In the genomic region with DNA sequence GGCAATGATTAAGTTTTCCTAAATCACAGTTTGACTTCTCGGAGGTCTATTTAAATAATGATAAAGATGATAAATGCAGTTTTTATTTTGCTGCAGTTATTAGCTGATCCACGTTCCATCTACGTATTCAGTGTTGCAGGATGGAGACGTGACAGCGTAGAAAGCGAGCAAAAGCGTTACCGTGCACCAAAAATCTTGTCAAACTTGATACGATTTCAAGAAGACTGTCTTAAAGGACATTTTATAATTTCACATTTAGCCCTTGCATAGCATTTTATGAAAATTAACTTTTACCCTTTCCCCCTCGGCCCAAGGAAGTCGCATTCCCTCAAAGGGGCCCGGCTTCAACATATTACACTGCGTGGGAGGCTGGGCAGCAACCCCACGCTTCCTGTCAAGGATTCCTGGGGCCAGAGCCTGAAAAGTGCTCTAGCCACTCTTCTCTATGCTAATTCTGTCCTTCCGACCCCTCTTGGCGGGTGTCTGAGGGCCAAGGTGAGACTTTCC, we compare ENCODE assay signal across 8 cellular contexts. TPM values are rescaled to one million over a fixed set of nuclear protein-coding genes. Genes with fewer than 3 reads are reported as not detected.
DNase-seq lines count a peak whose midpoint lies in the region; ATAC-seq and TF ChIP-seq lines count a peak whose summit lies in the region.

No MANE protein-coding gene starts in this region.

- H3K36me3 ChIP-seq in NT2/D1 (ENCODE audit: insufficient read depth, insufficient read length, low read length): no peaks in the 10 kb centered on the region
- H3K36me3 ChIP-seq in neural cell (ENCODE audit: insufficient read depth, low read length): no peaks in the 10 kb centered on the region

- no peaks in the 10 kb centered on the region for H3K9me2 ChIP-seq in neural cell (ENCODE audit: insufficient read depth, low read length)

- peaks cover 2% of the 10 kb centered on the region for H3K4me1 ChIP-seq in NT2/D1 (ENCODE audit: insufficient read depth, insufficient read length)

- peaks cover 0 to 14% (median 3%) of the 10 kb centered on the region in 7 donors for H3K9me3 Mint-ChIP-seq in CD14-positive monocyte
- H3K9me3 Mint-ChIP-seq in endothelial cell (ENCODE audit: unreplicated experiment): no peaks in the 10 kb centered on the region

- intact Hi-C loops in CD14-positive monocyte (cut with micrococcal nuclease): loop anchor here in 1 of 2 donors (5.0 kb wide), 1 partner anchor 40 kb away; no protein-coding TSS in a partner anchor

- H3K4me1 Mint-ChIP-seq in CD14-positive monocyte (peaks cover 40% of the 10 kb centered on the region), endothelial cell (ENCODE audit: unreplicated experiment) (peaks cover 25% of the 10 kb centered on the region)

- H3K27ac Mint-ChIP-seq in CD14-positive monocyte (peak overlapping the region; percentile 89 to 97 (median 93)), endothelial cell (ENCODE audit: unreplicated experiment) (peak overlapping the region; percentile 77)

- ATAC-seq in GM21717 (IDR thresholded peaks at IDR 0.05; ENCODE audit: unreplicated experiment): no peak
- no peak for ATAC-seq in HG02938 (IDR thresholded peaks at IDR 0.05; ENCODE audit: unreplicated experiment)

- DNase-seq in CD14-positive monocyte (ENCODE audit: low spot score) (no peak), NT2/D1 (ENCODE audit: low read depth, low spot score) (no peak), endothelial cell (ENCODE audit: low spot score) (no peak), NCI-H524 (lab: John Stamatoyannopoulos, UW) (no peak)
- DNase-seq in stimulated activated CD4-positive, alpha-beta T cell treated with anti-CD3 and anti-CD28 coated beads, Interleukin-4, amount 100 ng/mL, for 24 hours: no peak

- H3K4me3 Mint-ChIP-seq in CD14-positive monocyte: peak overlapping the region; percentile 94 to 96
- H3K4me3 Mint-ChIP-seq in endothelial cell (ENCODE audit: unreplicated experiment): peak overlapping the region; percentile 91

- no peaks in the 10 kb centered on the region for H3K9me3 ChIP-seq in NT2/D1 (ENCODE audit: insufficient read depth, low read length)
- H3K9me3 ChIP-seq in neural cell (ENCODE audit: low read length): no peaks in the 10 kb centered on the region

- H3K4me2 ChIP-seq in neural cell (ENCODE audit: low read length): peak overlapping the region; percentile 59

- peak overlapping the region; percentile 65 for H2AFZ ChIP-seq in neural cell (ENCODE audit: low read depth, low read length)

- H3K27ac ChIP-seq in neural cell (ENCODE audit: low read length): peak overlapping the region; percentile 49

- TF ChIP-seq RAD21 in neural cell (conservative IDR thresholded peaks at IDR 0.05): no peak

- peak overlapping the region; percentile 86 for H3K9ac ChIP-seq in NT2/D1 (ENCODE audit: insufficient read length, low read depth)
- H3K9ac ChIP-seq in neural cell (ENCODE audit: low read length): peak overlapping the region; percentile 73

- peaks cover 62% of the 10 kb centered on the region for H3K27me3 ChIP-seq in NT2/D1 (ENCODE audit: insufficient read depth, insufficient read length)
- H3K27me3 ChIP-seq in neural cell (ENCODE audit: insufficient read depth, low read depth, low read length): peaks cover 90% of the 10 kb centered on the region

- H4K20me1 ChIP-seq in neural cell (ENCODE audit: insufficient read depth): peaks cover 3% of the 10 kb centered on the region

- H3K36me3 Mint-ChIP-seq in CD14-positive monocyte (peaks cover 8 to 9% of the 10 kb centered on the region in 2 donors), endothelial cell (ENCODE audit: low read depth, unreplicated experiment) (peaks cover 4% of the 10 kb centered on the region)

- H3K79me2 ChIP-seq in neural cell (replicated peaks; ENCODE audit: insufficient read depth, low read length): no peaks in the 10 kb centered on the region

- H3F3A ChIP-seq in neural cell (ENCODE audit: insufficient read depth, low read length, poor library complexity, severe bottlenecking): no peaks in the 10 kb centered on the region

- H3K4me3 ChIP-seq in NT2/D1 (ENCODE audit: insufficient read length, low read depth): peak overlapping the region; percentile 52
- H3K4me3 ChIP-seq in neural cell (ENCODE audit: low read length): peak overlapping the region; percentile 81

- TF ChIP-seq CTCF in CD14-positive monocyte (IDR thresholded peaks at IDR 0.05): no peak
- TF ChIP-seq CTCF in endothelial cell (IDR thresholded peaks at IDR 0.05; ENCODE audit: unreplicated experiment): no peak
- no peak for TF ChIP-seq CTCF in neural cell (IDR thresholded peaks at IDR 0.05; ENCODE audit: poor library complexity, severe bottlenecking)

- H3K27me3 Mint-ChIP-seq in CD14-positive monocyte (ENCODE audit: low read depth in 3 of 3) (peaks cover 46 to 61% (median 49%) of the 10 kb centered on the region in 3 donors), endothelial cell (ENCODE audit: unreplicated experiment) (peaks cover 15% of the 10 kb centered on the region)

- no peak for TF ChIP-seq EP300 in neural cell (conservative IDR thresholded peaks at IDR 0.05; ENCODE audit: poor library complexity, severe bottlenecking)

TF ChIP-seq in neural cell, 6 proteins besides CTCF, POLR2A, EP300 and RAD21:
- TF ChIP-seq EZH2 (IDR thresholded peaks at IDR 0.05; ENCODE audit: borderline replicate concordance, insufficient read depth, low read length, poor library complexity, severe bottlenecking): no peak
- TF ChIP-seq POLR2AphosphoS5 (IDR thresholded peaks at IDR 0.05): no peak
- TF ChIP-seq, protein P1, sequence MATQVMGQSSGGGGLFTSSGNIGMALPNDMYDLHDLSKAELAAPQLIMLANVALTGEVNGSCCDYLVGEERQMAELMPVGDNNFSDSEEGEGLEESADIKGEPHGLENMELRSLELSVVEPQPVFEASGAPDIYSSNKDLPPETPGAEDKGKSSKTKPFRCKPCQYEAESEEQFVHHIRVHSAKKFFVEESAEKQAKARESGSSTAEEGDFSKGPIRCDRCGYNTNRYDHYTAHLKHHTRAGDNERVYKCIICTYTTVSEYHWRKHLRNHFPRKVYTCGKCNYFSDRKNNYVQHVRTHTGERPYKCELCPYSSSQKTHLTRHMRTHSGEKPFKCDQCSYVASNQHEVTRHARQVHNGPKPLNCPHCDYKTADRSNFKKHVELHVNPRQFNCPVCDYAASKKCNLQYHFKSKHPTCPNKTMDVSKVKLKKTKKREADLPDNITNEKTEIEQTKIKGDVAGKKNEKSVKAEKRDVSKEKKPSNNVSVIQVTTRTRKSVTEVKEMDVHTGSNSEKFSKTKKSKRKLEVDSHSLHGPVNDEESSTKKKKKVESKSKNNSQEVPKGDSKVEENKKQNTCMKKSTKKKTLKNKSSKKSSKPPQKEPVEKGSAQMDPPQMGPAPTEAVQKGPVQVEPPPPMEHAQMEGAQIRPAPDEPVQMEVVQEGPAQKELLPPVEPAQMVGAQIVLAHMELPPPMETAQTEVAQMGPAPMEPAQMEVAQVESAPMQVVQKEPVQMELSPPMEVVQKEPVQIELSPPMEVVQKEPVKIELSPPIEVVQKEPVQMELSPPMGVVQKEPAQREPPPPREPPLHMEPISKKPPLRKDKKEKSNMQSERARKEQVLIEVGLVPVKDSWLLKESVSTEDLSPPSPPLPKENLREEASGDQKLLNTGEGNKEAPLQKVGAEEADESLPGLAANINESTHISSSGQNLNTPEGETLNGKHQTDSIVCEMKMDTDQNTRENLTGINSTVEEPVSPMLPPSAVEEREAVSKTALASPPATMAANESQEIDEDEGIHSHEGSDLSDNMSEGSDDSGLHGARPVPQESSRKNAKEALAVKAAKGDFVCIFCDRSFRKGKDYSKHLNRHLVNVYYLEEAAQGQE (IDR thresholded peaks at IDR 0.05; ENCODE audit: borderline replicate concordance): no peak
TF ChIP-seq in neural cell: peak in this region for 0.

RNA-seq across cellular contexts. Expression of a gene that starts 7.1 kb away (rescaled TPM):
- 1 to 10 TPM; 1.1 to 1.2 TPM for polyA plus RNA-seq in CD14-positive monocyte
- total RNA-seq in endothelial cell (ENCODE audit: unreplicated experiment): 6.2 TPM
- polyA plus RNA-seq in neural cell: 2.2 and 2.3 TPM in 2 replicates
- 6.3 and 8.3 TPM in 2 replicates for polyA minus RNA-seq in neural cell

RNA-seq across cellular contexts. Expression of a gene that starts 18.9 kb away (rescaled TPM):
- under 1 TPM in 1 of 2 donors, not detected in 1; 0.08 TPM for polyA plus RNA-seq in CD14-positive monocyte
- 1.3 TPM for total RNA-seq in endothelial cell (ENCODE audit: unreplicated experiment)
- 2.9 and 4.4 TPM in 2 replicates for polyA plus RNA-seq in neural cell
- 4.4 and 5.0 TPM in 2 replicates for polyA minus RNA-seq in neural cell
